Comparison of ENCODE assay signal across 1 cellular context in genomic region chr3:43260412-43260811, GRCh38.
TF ChIP-seq lines count a peak whose summit lies in the region.

No MANE protein-coding gene starts in this region.

TF ChIP-seq in HepG2, 621 proteins besides CTCF, POLR2A, EP300 and RAD21 (continued from another document):
- TF ChIP-seq, protein P1, sequence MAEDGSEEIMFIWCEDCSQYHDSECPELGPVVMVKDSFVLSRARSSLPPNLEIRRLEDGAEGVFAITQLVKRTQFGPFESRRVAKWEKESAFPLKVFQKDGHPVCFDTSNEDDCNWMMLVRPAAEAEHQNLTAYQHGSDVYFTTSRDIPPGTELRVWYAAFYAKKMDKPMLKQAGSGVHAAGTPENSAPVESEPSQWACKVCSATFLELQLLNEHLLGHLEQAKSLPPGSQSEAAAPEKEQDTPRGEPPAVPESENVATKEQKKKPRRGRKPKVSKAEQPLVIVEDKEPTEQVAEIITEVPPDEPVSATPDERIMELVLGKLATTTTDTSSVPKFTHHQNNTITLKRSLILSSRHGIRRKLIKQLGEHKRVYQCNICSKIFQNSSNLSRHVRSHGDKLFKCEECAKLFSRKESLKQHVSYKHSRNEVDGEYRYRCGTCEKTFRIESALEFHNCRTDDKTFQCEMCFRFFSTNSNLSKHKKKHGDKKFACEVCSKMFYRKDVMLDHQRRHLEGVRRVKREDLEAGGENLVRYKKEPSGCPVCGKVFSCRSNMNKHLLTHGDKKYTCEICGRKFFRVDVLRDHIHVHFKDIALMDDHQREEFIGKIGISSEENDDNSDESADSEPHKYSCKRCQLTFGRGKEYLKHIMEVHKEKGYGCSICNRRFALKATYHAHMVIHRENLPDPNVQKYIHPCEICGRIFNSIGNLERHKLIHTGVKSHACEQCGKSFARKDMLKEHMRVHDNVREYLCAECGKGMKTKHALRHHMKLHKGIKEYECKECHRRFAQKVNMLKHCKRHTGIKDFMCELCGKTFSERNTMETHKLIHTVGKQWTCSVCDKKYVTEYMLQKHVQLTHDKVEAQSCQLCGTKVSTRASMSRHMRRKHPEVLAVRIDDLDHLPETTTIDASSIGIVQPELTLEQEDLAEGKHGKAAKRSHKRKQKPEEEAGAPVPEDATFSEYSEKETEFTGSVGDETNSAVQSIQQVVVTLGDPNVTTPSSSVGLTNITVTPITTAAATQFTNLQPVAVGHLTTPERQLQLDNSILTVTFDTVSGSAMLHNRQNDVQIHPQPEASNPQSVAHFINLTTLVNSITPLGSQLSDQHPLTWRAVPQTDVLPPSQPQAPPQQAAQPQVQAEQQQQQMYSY (CRISPR knock-in tag; IDR thresholded peaks at IDR 0.05): no peak
- no peak for TF ChIP-seq SKI (IDR thresholded peaks at IDR 0.05; ENCODE audit: partially characterized antibody)
- TF ChIP-seq SNAPC2 (CRISPR knock-in tag; IDR thresholded peaks at IDR 0.05): no peak
- TF ChIP-seq ZSCAN25 (CRISPR knock-in tag; IDR thresholded peaks at IDR 0.05): no peak
- TF ChIP-seq ZNF275 (CRISPR knock-in tag; IDR thresholded peaks at IDR 0.05; ENCODE audit: borderline replicate concordance): no peak
- no peak for TF ChIP-seq MTERF4 (CRISPR knock-in tag; IDR thresholded peaks at IDR 0.05)
- TF ChIP-seq, protein P2, sequence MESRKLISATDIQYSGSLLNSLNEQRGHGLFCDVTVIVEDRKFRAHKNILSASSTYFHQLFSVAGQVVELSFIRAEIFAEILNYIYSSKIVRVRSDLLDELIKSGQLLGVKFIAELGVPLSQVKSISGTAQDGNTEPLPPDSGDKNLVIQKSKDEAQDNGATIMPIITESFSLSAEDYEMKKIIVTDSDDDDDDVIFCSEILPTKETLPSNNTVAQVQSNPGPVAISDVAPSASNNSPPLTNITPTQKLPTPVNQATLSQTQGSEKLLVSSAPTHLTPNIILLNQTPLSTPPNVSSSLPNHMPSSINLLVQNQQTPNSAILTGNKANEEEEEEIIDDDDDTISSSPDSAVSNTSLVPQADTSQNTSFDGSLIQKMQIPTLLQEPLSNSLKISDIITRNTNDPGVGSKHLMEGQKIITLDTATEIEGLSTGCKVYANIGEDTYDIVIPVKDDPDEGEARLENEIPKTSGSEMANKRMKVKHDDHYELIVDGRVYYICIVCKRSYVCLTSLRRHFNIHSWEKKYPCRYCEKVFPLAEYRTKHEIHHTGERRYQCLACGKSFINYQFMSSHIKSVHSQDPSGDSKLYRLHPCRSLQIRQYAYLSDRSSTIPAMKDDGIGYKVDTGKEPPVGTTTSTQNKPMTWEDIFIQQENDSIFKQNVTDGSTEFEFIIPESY (CRISPR knock-in tag; IDR thresholded peaks at IDR 0.05): no peak
- TF ChIP-seq, protein P3, sequence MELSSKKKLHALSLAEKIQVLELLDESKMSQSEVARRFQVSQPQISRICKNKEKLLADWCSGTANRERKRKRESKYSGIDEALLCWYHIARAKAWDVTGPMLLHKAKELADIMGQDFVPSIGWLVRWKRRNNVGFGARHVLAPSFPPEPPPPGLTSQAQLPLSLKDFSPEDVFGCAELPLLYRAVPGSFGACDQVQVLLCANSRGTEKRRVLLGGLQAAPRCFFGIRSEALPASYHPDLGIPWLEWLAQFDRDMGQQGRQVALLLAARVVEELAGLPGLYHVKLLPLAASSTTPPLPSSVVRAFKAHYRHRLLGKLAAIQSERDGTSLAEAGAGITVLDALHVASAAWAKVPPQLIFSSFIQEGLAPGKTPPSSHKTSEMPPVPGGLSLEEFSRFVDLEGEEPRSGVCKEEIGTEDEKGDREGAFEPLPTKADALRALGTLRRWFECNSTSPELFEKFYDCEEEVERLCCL (CRISPR knock-in tag; IDR thresholded peaks at IDR 0.05; ENCODE audit: borderline replicate concordance): no peak
- TF ChIP-seq PHF8 (CRISPR knock-in tag; IDR thresholded peaks at IDR 0.05): no peak
- TF ChIP-seq ATF7-NPFF (CRISPR knock-in tag; IDR thresholded peaks at IDR 0.05; ENCODE audit: low read depth): no peak
- TF ChIP-seq ZNF484 (CRISPR knock-in tag; IDR thresholded peaks at IDR 0.05; ENCODE audit: borderline replicate concordance, low read depth): no peak
- TF ChIP-seq NFKBIZ (CRISPR knock-in tag; IDR thresholded peaks at IDR 0.05): no peak
- TF ChIP-seq, protein P4, sequence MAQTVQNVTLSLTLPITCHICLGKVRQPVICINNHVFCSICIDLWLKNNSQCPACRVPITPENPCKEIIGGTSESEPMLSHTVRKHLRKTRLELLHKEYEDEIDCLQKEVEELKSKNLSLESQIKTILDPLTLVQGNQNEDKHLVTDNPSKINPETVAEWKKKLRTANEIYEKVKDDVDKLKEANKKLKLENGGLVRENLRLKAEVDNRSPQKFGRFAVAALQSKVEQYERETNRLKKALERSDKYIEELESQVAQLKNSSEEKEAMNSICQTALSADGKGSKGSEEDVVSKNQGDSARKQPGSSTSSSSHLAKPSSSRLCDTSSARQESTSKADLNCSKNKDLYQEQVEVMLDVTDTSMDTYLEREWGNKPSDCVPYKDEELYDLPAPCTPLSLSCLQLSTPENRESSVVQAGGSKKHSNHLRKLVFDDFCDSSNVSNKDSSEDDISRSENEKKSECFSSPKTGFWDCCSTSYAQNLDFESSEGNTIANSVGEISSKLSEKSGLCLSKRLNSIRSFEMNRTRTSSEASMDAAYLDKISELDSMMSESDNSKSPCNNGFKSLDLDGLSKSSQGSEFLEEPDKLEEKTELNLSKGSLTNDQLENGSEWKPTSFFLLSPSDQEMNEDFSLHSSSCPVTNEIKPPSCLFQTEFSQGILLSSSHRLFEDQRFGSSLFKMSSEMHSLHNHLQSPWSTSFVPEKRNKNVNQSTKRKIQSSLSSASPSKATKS (CRISPR knock-in tag; IDR thresholded peaks at IDR 0.05): no peak
